16 cellular contexts compared by ENCODE assay signal in the genomic region with DNA sequence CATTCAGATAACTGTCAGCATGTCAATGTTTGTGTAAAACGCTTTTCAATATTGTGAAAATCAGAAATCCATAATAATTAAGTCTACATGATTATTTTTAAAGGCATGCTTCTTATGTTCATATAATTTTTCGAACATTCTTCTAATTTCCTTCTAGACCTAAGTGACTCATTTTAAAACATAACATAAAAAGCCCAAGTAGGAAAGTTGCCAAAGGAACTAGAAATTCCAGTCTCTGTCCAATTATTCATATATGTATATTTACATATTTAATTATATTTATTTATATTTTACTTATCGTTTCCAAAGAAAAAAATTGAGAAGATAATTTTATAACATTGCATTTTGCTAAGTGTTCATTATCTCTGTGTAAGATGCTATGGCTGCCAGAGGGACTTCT.
"Had no signal": no experiment of that assay in that cellular context is flagged by ENCODE, and none has a peak within 500 bp of the region (broad histone marks: within the 10 kb centered on the region; RNA-seq: fewer than 3 reads in every experiment).

No MANE protein-coding gene starts in this region.

- H3K27me3 ChIP-seq: esophagus squamous epithelium, right atrium auricular region, thyroid gland had no signal

- H3K27ac ChIP-seq: esophagus squamous epithelium, neutrophil, right atrium auricular region, thyroid gland had no signal

- H3K27ac Mint-ChIP-seq: activated naive CD8-positive, alpha-beta T cell treated with anti-CD3 and anti-CD28 coated beads, Interleukin-2, amount 10 ng/mL, durations not matched to agents 7 days and 5 days; dendritic cell treated with granulocyte-macrophage colony-stimulating factor and Interleukin-4, amounts not matched to agents 40 ng/mL and 50 ng/mL, for 4 days; naive thymus-derived CD4-positive, alpha-beta T cell; stimulated activated effector memory CD8-positive, alpha-beta T cell treated with anti-CD3 and anti-CD28 coated beads, Interleukin-12 subunit alpha, Interleukin-12 subunit beta, amount 100 ng/mL, for 72 hours had no signal

- H3K36me3 ChIP-seq: esophagus squamous epithelium, neutrophil, right atrium auricular region, thyroid gland had no signal

- H3K4me1 Mint-ChIP-seq: activated naive CD8-positive, alpha-beta T cell treated with anti-CD3 and anti-CD28 coated beads, Interleukin-2, amount 10 ng/mL, durations not matched to agents 7 days and 5 days; central memory CD8-positive, alpha-beta T cell; naive thymus-derived CD4-positive, alpha-beta T cell; stimulated activated effector memory CD8-positive, alpha-beta T cell treated with anti-CD3 and anti-CD28 coated beads, Interleukin-12 subunit alpha, Interleukin-12 subunit beta, amount 100 ng/mL, for 72 hours had no signal

- ATAC-seq: activated T-cell treated with anti-CD3 and anti-CD28 coated beads, Interleukin-2, amount 50 U/mL, for 4 hours; left colon; naive thymus-derived CD4-positive, alpha-beta T cell; stimulated activated effector memory CD8-positive, alpha-beta T cell treated with anti-CD3 and anti-CD28 coated beads, Interleukin-12 subunit alpha, Interleukin-12 subunit beta, amount 100 ng/mL, for 72 hours had no signal

- H3K4me3 ChIP-seq: esophagus squamous epithelium, lung, right atrium auricular region, thyroid gland had no signal

- H3K9me3 ChIP-seq: esophagus squamous epithelium, neutrophil, right atrium auricular region, thyroid gland had no signal

- H3K4me3 Mint-ChIP-seq: activated naive CD8-positive, alpha-beta T cell treated with anti-CD3 and anti-CD28 coated beads, Interleukin-2, amount 10 ng/mL, durations not matched to agents 7 days and 5 days; activated T-cell treated with anti-CD3 and anti-CD28 coated beads, Interleukin-2, amount 50 U/mL, for 4 hours; central memory CD8-positive, alpha-beta T cell; dendritic cell treated with granulocyte-macrophage colony-stimulating factor and Interleukin-4, amounts not matched to agents 40 ng/mL and 50 ng/mL, for 4 days; naive thymus-derived CD4-positive, alpha-beta T cell; stimulated activated effector memory CD8-positive, alpha-beta T cell treated with anti-CD3 and anti-CD28 coated beads, Interleukin-12 subunit alpha, Interleukin-12 subunit beta, amount 100 ng/mL, for 72 hours had no signal

- H3K27me3 Mint-ChIP-seq: activated naive CD8-positive, alpha-beta T cell treated with anti-CD3 and anti-CD28 coated beads, Interleukin-2, amount 10 ng/mL, durations not matched to agents 7 days and 5 days; dendritic cell treated with granulocyte-macrophage colony-stimulating factor and Interleukin-4, amounts not matched to agents 40 ng/mL and 50 ng/mL, for 4 days had no signal

- H3K9me3 Mint-ChIP-seq: activated naive CD8-positive, alpha-beta T cell treated with anti-CD3 and anti-CD28 coated beads, Interleukin-2, amount 10 ng/mL, durations not matched to agents 7 days and 5 days; activated T-cell treated with anti-CD3 and anti-CD28 coated beads, Interleukin-2, amount 50 U/mL, for 4 hours; central memory CD8-positive, alpha-beta T cell; dendritic cell treated with granulocyte-macrophage colony-stimulating factor and Interleukin-4, amounts not matched to agents 40 ng/mL and 50 ng/mL, for 4 days; naive thymus-derived CD4-positive, alpha-beta T cell; stimulated activated effector memory CD8-positive, alpha-beta T cell treated with anti-CD3 and anti-CD28 coated beads, Interleukin-12 subunit alpha, Interleukin-12 subunit beta, amount 100 ng/mL, for 72 hours had no signal

- H3K36me3 Mint-ChIP-seq: activated naive CD8-positive, alpha-beta T cell treated with anti-CD3 and anti-CD28 coated beads, Interleukin-2, amount 10 ng/mL, durations not matched to agents 7 days and 5 days; naive thymus-derived CD4-positive, alpha-beta T cell; stimulated activated effector memory CD8-positive, alpha-beta T cell treated with anti-CD3 and anti-CD28 coated beads, Interleukin-12 subunit alpha, Interleukin-12 subunit beta, amount 100 ng/mL, for 72 hours had no signal

- H3K4me1 ChIP-seq: thyroid gland had no signal

- DNase-seq: activated CD4-positive, alpha-beta T cell treated with anti-CD3 and anti-CD28 coated beads, Interleukin-2, amount 50 U/mL, for 48 hours; activated CD4-positive, CD25-positive, alpha-beta regulatory T cell treated with anti-CD3 and anti-CD28 coated beads, Interleukin-2, amount 50 U/mL, for 72 hours; activated gamma-delta T cell treated with Interleukin-2 at 50 U/mL for 16 hours; activated naive CD8-positive, alpha-beta T cell treated with anti-CD3 and anti-CD28 coated beads, Interleukin-2, amount 10 ng/mL, durations not matched to agents 7 days and 5 days; activated T-cell treated with anti-CD3 and anti-CD28 coated beads, Interleukin-2, amount 50 U/mL, for 4 hours; esophagus squamous epithelium; left colon; naive thymus-derived CD4-positive, alpha-beta T cell; T-helper 9 cell; thyroid gland had no signal
